ENCODE assay signal across 1 cellular context in the genomic region with DNA sequence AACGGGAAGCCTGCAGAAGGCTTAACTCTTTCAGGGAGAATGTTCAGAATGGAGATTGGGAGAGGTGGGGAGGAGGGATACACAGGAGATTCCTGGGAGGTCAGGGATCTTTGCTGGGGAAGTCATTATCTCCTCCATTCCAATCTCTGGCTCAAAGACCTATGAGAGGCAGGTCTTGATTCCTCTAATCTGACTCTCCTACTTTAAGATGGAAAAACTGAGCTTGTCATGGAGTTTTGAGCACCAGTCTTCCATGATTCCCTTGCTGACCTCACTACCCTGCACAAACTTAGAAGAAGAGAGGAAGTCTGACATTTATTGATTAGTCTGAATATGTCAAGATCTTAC.
TF ChIP-seq lines count a peak whose summit lies in the region.

No MANE protein-coding gene starts in this region.

TF ChIP-seq in HEK293, 187 proteins besides CTCF, POLR2A, EP300 and RAD21 (continued from another document):
- TF ChIP-seq, protein P1, sequence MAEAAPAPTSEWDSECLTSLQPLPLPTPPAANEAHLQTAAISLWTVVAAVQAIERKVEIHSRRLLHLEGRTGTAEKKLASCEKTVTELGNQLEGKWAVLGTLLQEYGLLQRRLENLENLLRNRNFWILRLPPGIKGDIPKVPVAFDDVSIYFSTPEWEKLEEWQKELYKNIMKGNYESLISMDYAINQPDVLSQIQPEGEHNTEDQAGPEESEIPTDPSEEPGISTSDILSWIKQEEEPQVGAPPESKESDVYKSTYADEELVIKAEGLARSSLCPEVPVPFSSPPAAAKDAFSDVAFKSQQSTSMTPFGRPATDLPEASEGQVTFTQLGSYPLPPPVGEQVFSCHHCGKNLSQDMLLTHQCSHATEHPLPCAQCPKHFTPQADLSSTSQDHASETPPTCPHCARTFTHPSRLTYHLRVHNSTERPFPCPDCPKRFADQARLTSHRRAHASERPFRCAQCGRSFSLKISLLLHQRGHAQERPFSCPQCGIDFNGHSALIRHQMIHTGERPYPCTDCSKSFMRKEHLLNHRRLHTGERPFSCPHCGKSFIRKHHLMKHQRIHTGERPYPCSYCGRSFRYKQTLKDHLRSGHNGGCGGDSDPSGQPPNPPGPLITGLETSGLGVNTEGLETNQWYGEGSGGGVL (tag by site-specific recombination; IDR thresholded peaks at IDR 0.05) = no peak
- TF ChIP-seq IKZF3 (tag by site-specific recombination; IDR thresholded peaks at IDR 0.05) (peak; percentile 58), MEIS1 (CRISPR knock-in tag; IDR thresholded peaks at IDR 0.05; ENCODE audit: borderline replicate concordance) (no peak)
TF ChIP-seq in HEK293: peak in this region for 2.
